Comparison of ENCODE assay signal across 8 cellular contexts in genomic region chr1:179883040-179883501, GRCh38. TPM values are rescaled to one million over a fixed set of nuclear protein-coding genes. Genes with fewer than 3 reads are reported as not detected.
DNase-seq lines count a peak whose midpoint lies in the region; ATAC-seq, FAIRE-seq and TF ChIP-seq lines count a peak whose summit lies in the region.

No MANE protein-coding gene starts in this region.

- ATAC-seq in HG03108 (IDR thresholded peaks at IDR 0.05; ENCODE audit: unreplicated experiment), result peak; percentile 8
- peak in 2 of 8 donors; percentile 0 to 72 for ATAC-seq in heart right ventricle
- no peak for ATAC-seq in HG03045 (IDR thresholded peaks at IDR 0.05; ENCODE audit: unreplicated experiment)

- H3K4me3 Mint-ChIP-seq in activated T-cell treated with anti-CD3 and anti-CD28 coated beads, Interleukin-2, amount 50 U/mL, for 24 hours, result peak overlapping the region; percentile 94

- H3K4me3 ChIP-seq in WI38 (ENCODE audit: low read depth, low read length), result peak overlapping the region; percentile 91
- peak overlapping the region; percentile 64 to 90 (median 79) for H3K4me3 ChIP-seq in heart right ventricle
- peak overlapping the region; percentile 65 for H3K4me3 ChIP-seq in skeletal muscle cell (ENCODE audit: low read depth, low read length)

- peaks cover 61% of the 10 kb centered on the region for H3K36me3 Mint-ChIP-seq in activated T-cell treated with anti-CD3 and anti-CD28 coated beads, Interleukin-2, amount 50 U/mL, for 24 hours (ENCODE audit: low read depth)

- H3K4me1 Mint-ChIP-seq in activated T-cell treated with anti-CD3 and anti-CD28 coated beads, Interleukin-2, amount 50 U/mL, for 24 hours (ENCODE audit: low read depth), result peaks cover 65% of the 10 kb centered on the region

- H3K4me1 ChIP-seq in heart right ventricle, result peaks cover 3 to 63% (median 56%) of the 10 kb centered on the region in 9 donors

- no peaks in the 10 kb centered on the region for H3K27me3 Mint-ChIP-seq in activated T-cell treated with anti-CD3 and anti-CD28 coated beads, Interleukin-2, amount 50 U/mL, for 24 hours

- 0% methylated on average over 23 of the region's 23 CpGs for WGBS in heart right ventricle, 2 donors

- TF ChIP-seq CTCF in WI38 (IDR thresholded peaks at IDR 0.05; ENCODE audit: low read depth, low read length) (no peak), heart right ventricle (IDR thresholded peaks at IDR 0.05) (no peak)

- no peaks in the 10 kb centered on the region for H3K27me3 ChIP-seq in heart right ventricle

- H3K9me3 Mint-ChIP-seq in activated T-cell treated with anti-CD3 and anti-CD28 coated beads, Interleukin-2, amount 50 U/mL, for 24 hours, result no peaks in the 10 kb centered on the region

- H3K36me3 ChIP-seq in heart right ventricle, result peaks cover 0 to 42% (median 15%) of the 10 kb centered on the region in 9 donors

- FAIRE-seq in RCC 7860 (lab: Jason Lieb, UNC), result no peak

- intact Hi-C loops in heart right ventricle (cut with DNase I), result loop anchor here in 4 of 10 donors (2.0 to 10.0 kb wide), 5 partner anchors 66 to 142 kb away; partner anchors contain the start of gene CEP350 (in 3 of the 4)

- H3K9me3 ChIP-seq in heart right ventricle, result no peaks in the 10 kb centered on the region

- no peak for DNase-seq in activated T-cell treated with anti-CD3 and anti-CD28 coated beads, Interleukin-2, amount 50 U/mL, for 24 hours
- DNase-seq in activated T-cell treated with anti-CD3 and anti-CD28 coated beads, Interleukin-2, amount 50 U/mL, for 48 hours, result no peak
- DNase-seq in heart right ventricle (peak in 1 of 2 donors; percentile 19), skeletal muscle cell (ENCODE audit: low read depth) (no peak), RCC 7860 (ENCODE audit: low spot score) (no peak)

- H3K27ac Mint-ChIP-seq in activated T-cell treated with anti-CD3 and anti-CD28 coated beads, Interleukin-2, amount 50 U/mL, for 24 hours, result peak overlapping the region; percentile 100

- H3K27ac ChIP-seq in heart right ventricle, result peak overlapping the region; percentile 95 to 100 (median 99)

RNA-seq across cellular contexts. Expression of gene TOR1AIP1, which starts 1.0 kb away (rescaled TPM):
- total RNA-seq in heart right ventricle, result 10 to 100 TPM; 31.6 to 50.3 (median 46.0) TPM
- polyA plus RNA-seq in heart right ventricle, result 10 to 100 TPM; 13.4 to 19.2 TPM

RNA-seq across cellular contexts. Expression of gene TOR1AIP2, which starts 5.5 kb away (rescaled TPM):
- 10 to 100 TPM; 43.2 to 63.3 (median 53.3) TPM for total RNA-seq in heart right ventricle
- polyA plus RNA-seq in heart right ventricle, result 10 to 100 TPM in 1 of 2 donors, 1 to 10 TPM in 1; 8.1 to 16.0 TPM
